Comparison of ENCODE assay signal across 8 cellular contexts in the genomic region with DNA sequence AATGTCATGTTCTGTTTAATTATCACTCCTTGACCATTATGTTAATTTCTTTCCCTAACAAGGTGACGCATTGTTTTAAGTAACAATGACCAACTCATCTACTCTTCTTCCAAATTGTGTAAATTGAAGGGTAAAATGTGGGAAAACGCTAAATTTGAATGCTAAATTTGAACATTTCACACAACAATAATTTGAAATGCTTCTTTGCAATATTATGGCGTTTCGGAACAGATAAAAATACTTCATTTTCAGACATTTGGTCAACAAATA. TPM values are rescaled to one million over a fixed set of nuclear protein-coding genes. Genes with fewer than 3 reads are reported as not detected.
DNase-seq lines count a peak whose midpoint lies in the region; ATAC-seq lines count a peak whose summit lies in the region.

No MANE protein-coding gene starts in this region.

- H3K36me3 ChIP-seq in iPS-20b (ENCODE audit: insufficient read depth, low read depth, low read length), result no peaks in the 10 kb centered on the region
- H3K36me3 ChIP-seq in subcutaneous abdominal adipose tissue (ENCODE audit: control insufficient read depth in 5 of 5, insufficient read depth in 5 of 5, low read length in 5 of 5), result no peaks in the 10 kb centered on the region

- H3K4me1 ChIP-seq in iPS-20b (ENCODE audit: insufficient read depth, low read length) (peaks cover 3% of the 10 kb centered on the region; the same call in 1 of the 2 replicates), subcutaneous abdominal adipose tissue (ENCODE audit: control insufficient read depth in 5 of 5, insufficient read depth in 5 of 5, low read length in 5 of 5) (peaks cover 0 to 25% (median 18%) of the 10 kb centered on the region in 5 donors)

- intact Hi-C loops in activated T-helper 2 cell treated with anti-CD3 and anti-CD28 coated beads, Interferon-gamma antibody, Interleukin-2, Interleukin-4, amounts not matched to agents 10 μg/mL and 5 μg/mL and 100 μg/mL, durations not matched to agents 14 hours and 24 hours and 36 hours (cut with micrococcal nuclease), result loop anchor here (5.0 to 10.0 kb wide), 3 partner anchors 38 to 290 kb away; a partner anchor contains a TSS

- peaks cover under 1% of the 10 kb centered on the region for H3K9me3 Mint-ChIP-seq in activated T-helper 2 cell treated with anti-CD3 and anti-CD28 coated beads, Interferon-gamma antibody, Interleukin-2, Interleukin-4, amounts not matched to agents 10 μg/mL and 5 μg/mL and 100 μg/mL, durations not matched to agents 14 hours and 24 hours and 36 hours

- H3K9ac ChIP-seq in iPS-20b (ENCODE audit: low read depth, low read length) (peak overlapping the region; percentile 80; the same call in 1 of the 2 replicates), subcutaneous abdominal adipose tissue (ENCODE audit: low read length in 5 of 5) (peak overlapping the region in 4 of 5 donors; percentile 82 to 99 (median 92))

- peaks cover 8% of the 10 kb centered on the region for H3K4me1 Mint-ChIP-seq in activated T-helper 2 cell treated with anti-CD3 and anti-CD28 coated beads, Interferon-gamma antibody, Interleukin-2, Interleukin-4, amounts not matched to agents 10 μg/mL and 5 μg/mL and 100 μg/mL, durations not matched to agents 14 hours and 24 hours and 36 hours (ENCODE audit: low read depth)

- H3K4me3 ChIP-seq in iPS-20b (ENCODE audit: low read length) (peak overlapping the region; percentile 87), subcutaneous abdominal adipose tissue (ENCODE audit: low read depth in 1 of 5, low read length in 5 of 5) (peak overlapping the region; percentile 74 to 93 (median 89))

- H3K27ac ChIP-seq in iPS-20b (ENCODE audit: low read length), result no peak overlapping the region
- H3K27ac ChIP-seq in subcutaneous abdominal adipose tissue (ENCODE audit: low read depth, low read length), result peak overlapping the region; percentile 98

- peak; percentile 23 for DNase-seq in NCI-H510A treated with DMSO at 0.1 percent for 48 hours (lab: John Stamatoyannopoulos, UW)
- DNase-seq in NCI-H510A (lab: John Stamatoyannopoulos, UW), result no peak
- no peak for DNase-seq in activated T-helper 2 cell treated with anti-CD3 and anti-CD28 coated beads, Interferon-gamma antibody, Interleukin-2, Interleukin-4, amounts not matched to agents 10 μg/mL and 5 μg/mL and 100 μg/mL, durations not matched to agents 14 hours and 24 hours and 36 hours (ENCODE audit: low spot score)
- DNase-seq in KG1 (lab: John Stamatoyannopoulos, UW), result no peak
- DNase-seq in GOT3 (lab: John Stamatoyannopoulos, UW), result no peak

- peak overlapping the region; percentile 82 for H3K27ac Mint-ChIP-seq in activated T-helper 2 cell treated with anti-CD3 and anti-CD28 coated beads, Interferon-gamma antibody, Interleukin-2, Interleukin-4, amounts not matched to agents 10 μg/mL and 5 μg/mL and 100 μg/mL, durations not matched to agents 14 hours and 24 hours and 36 hours

- ATAC-seq in GM18520 (IDR thresholded peaks at IDR 0.05; ENCODE audit: unreplicated experiment), result no peak

- no peaks in the 10 kb centered on the region for H3K36me3 Mint-ChIP-seq in activated T-helper 2 cell treated with anti-CD3 and anti-CD28 coated beads, Interferon-gamma antibody, Interleukin-2, Interleukin-4, amounts not matched to agents 10 μg/mL and 5 μg/mL and 100 μg/mL, durations not matched to agents 14 hours and 24 hours and 36 hours (ENCODE audit: low read depth)

- peaks cover 7% of the 10 kb centered on the region; the same call in 1 of the 2 replicates for H3K27me3 ChIP-seq in iPS-20b (ENCODE audit: insufficient read depth, low read length)
- no peaks in the 10 kb centered on the region for H3K27me3 ChIP-seq in subcutaneous abdominal adipose tissue (ENCODE audit: control insufficient read depth in 5 of 5, insufficient read depth in 4 of 5, low read length in 5 of 5)

- H3K27me3 Mint-ChIP-seq in activated T-helper 2 cell treated with anti-CD3 and anti-CD28 coated beads, Interferon-gamma antibody, Interleukin-2, Interleukin-4, amounts not matched to agents 10 μg/mL and 5 μg/mL and 100 μg/mL, durations not matched to agents 14 hours and 24 hours and 36 hours (ENCODE audit: low read depth), result no peaks in the 10 kb centered on the region

- H3K4me3 Mint-ChIP-seq in activated T-helper 2 cell treated with anti-CD3 and anti-CD28 coated beads, Interferon-gamma antibody, Interleukin-2, Interleukin-4, amounts not matched to agents 10 μg/mL and 5 μg/mL and 100 μg/mL, durations not matched to agents 14 hours and 24 hours and 36 hours (ENCODE audit: low read depth), result peak overlapping the region; percentile 87

- H3K9me3 ChIP-seq in iPS-20b (ENCODE audit: insufficient read depth, low read depth, low read length), result no peaks in the 10 kb centered on the region
- H3K9me3 ChIP-seq in subcutaneous abdominal adipose tissue (ENCODE audit: control insufficient read depth in 5 of 5, low read length in 5 of 5), result no peaks in the 10 kb centered on the region

RNA-seq across cellular contexts. Expression of a gene that starts 29.2 kb away (rescaled TPM):
- total RNA-seq in activated T-helper 2 cell treated with anti-CD3 and anti-CD28 coated beads, Interferon-gamma antibody, Interleukin-2, Interleukin-4, amounts not matched to agents 10 μg/mL and 5 μg/mL and 100 μg/mL, durations not matched to agents 14 hours and 24 hours and 36 hours, result 62.4 and 63.1 TPM in 2 replicates
